Comparison of ENCODE assay signal across 1 cellular context in genomic region chr22:42070517-42071422, GRCh38.
TF ChIP-seq lines count a peak whose summit lies in the region.

NAGA (minus strand) TSS chr22:42070812; CDS start chr22:42070297, 515 bp downstream.

TF ChIP-seq in HepG2, 621 proteins besides CTCF, POLR2A, EP300 and RAD21 (continued from another document and continues in another):
- TF ChIP-seq TFE3 (CRISPR knock-in tag; IDR thresholded peaks at IDR 0.05) = no peak
- no peak for TF ChIP-seq FOSL2 (CRISPR knock-in tag; IDR thresholded peaks at IDR 0.05)
- no peak; the same call in 1 of the 2 replicates for TF ChIP-seq ZBTB2 (CRISPR knock-in tag; IDR thresholded peaks at IDR 0.05; ENCODE audit: low read depth)
- peak; percentile 93 for TF ChIP-seq RNF2 (conservative IDR thresholded peaks at IDR 0.05; ENCODE audit: low read depth)
- TF ChIP-seq ASH2L (IDR thresholded peaks at IDR 0.05; ENCODE audit: insufficient read length, low read depth, low read length) = peak; percentile 69
- TF ChIP-seq ZGPAT (CRISPR knock-in tag; IDR thresholded peaks at IDR 0.05) = peak; percentile 56; the same call in 1 of the 2 replicates
- no peak for TF ChIP-seq PLRG1 (conservative IDR thresholded peaks at IDR 0.05)
- TF ChIP-seq ZFP37 (CRISPR knock-in tag; IDR thresholded peaks at IDR 0.05; ENCODE audit: borderline replicate concordance) = peak; percentile 74
- no peak for TF ChIP-seq ZNF362 (CRISPR knock-in tag; IDR thresholded peaks at IDR 0.05; ENCODE audit: borderline replicate concordance)
- TF ChIP-seq IRX3 (CRISPR knock-in tag; IDR thresholded peaks at IDR 0.05; ENCODE audit: borderline replicate concordance, low read depth) = peak; percentile 91; the same call in 1 of the 2 replicates
- peak; percentile 29; the same call in 1 of the 2 replicates for TF ChIP-seq ZNF292 (CRISPR knock-in tag; IDR thresholded peaks at IDR 0.05; ENCODE audit: borderline replicate concordance, low read depth)
- TF ChIP-seq ZNF264 (CRISPR knock-in tag; IDR thresholded peaks at IDR 0.05) = no peak
- TF ChIP-seq PHF20 (CRISPR knock-in tag; IDR thresholded peaks at IDR 0.05) = peak; percentile 71
- no peak for TF ChIP-seq ZNF674 (CRISPR knock-in tag; IDR thresholded peaks at IDR 0.05; ENCODE audit: low read depth)
- TF ChIP-seq ARID2 (CRISPR knock-in tag; IDR thresholded peaks at IDR 0.05; ENCODE audit: borderline replicate concordance) = peak; percentile 97
- no peak for TF ChIP-seq HHEX (CRISPR knock-in tag; IDR thresholded peaks at IDR 0.05)
- no peak for TF ChIP-seq HNF1A (IDR thresholded peaks at IDR 0.05; ENCODE audit: low read depth)
- TF ChIP-seq HNF1A (CRISPR knock-in tag; IDR thresholded peaks at IDR 0.05; ENCODE audit: borderline replicate concordance) = peak; percentile 59; the same call in 1 of the 2 replicates
- peak; percentile 31; the same call in 1 of the 2 replicates for TF ChIP-seq ZBTB7A (CRISPR knock-in tag; IDR thresholded peaks at IDR 0.05)
- TF ChIP-seq CENPX (CRISPR knock-in tag; IDR thresholded peaks at IDR 0.05) = no peak
- TF ChIP-seq SRY (CRISPR knock-in tag; IDR thresholded peaks at IDR 0.05) = peak; percentile 60; the same call in 1 of the 2 replicates
- TF ChIP-seq ZNF232 (CRISPR knock-in tag; IDR thresholded peaks at IDR 0.05; ENCODE audit: borderline replicate concordance) = peak; percentile 49; the same call in 1 of the 2 replicates
- TF ChIP-seq NFE2L2 (IDR thresholded peaks at IDR 0.05; ENCODE audit: low read length) = no peak
- TF ChIP-seq ATF5 (CRISPR knock-in tag; IDR thresholded peaks at IDR 0.05; ENCODE audit: low read depth) = no peak
- TF ChIP-seq GABPB1 (CRISPR knock-in tag; IDR thresholded peaks at IDR 0.05) = peak; percentile 84
- peak; percentile 52; the same call in 1 of the 2 replicates for TF ChIP-seq SNAPC5 (CRISPR knock-in tag; IDR thresholded peaks at IDR 0.05; ENCODE audit: borderline replicate concordance)
- TF ChIP-seq NFE2 (CRISPR knock-in tag; IDR thresholded peaks at IDR 0.05) = no peak
- TF ChIP-seq BCLAF1 (IDR thresholded peaks at IDR 0.05) = no peak
- TF ChIP-seq PRPF4 (IDR thresholded peaks at IDR 0.05; ENCODE audit: low read depth, low read length, poor library complexity, severe bottlenecking) = no peak
- TF ChIP-seq MAZ (IDR thresholded peaks at IDR 0.05; ENCODE audit: borderline replicate concordance, low read depth, low read length) = peak; percentile 5; the same call in 1 of the 2 replicates
- peak; percentile 61 for TF ChIP-seq MAZ (CRISPR knock-in tag; IDR thresholded peaks at IDR 0.05; ENCODE audit: low read depth)
- peak; percentile 58; the same call in 1 of the 2 replicates for TF ChIP-seq ZBTB49 (CRISPR knock-in tag; IDR thresholded peaks at IDR 0.05; ENCODE audit: borderline replicate concordance)
- TF ChIP-seq PHF5A (CRISPR knock-in tag; IDR thresholded peaks at IDR 0.05; ENCODE audit: low read depth, unreplicated experiment) = no peak
- no peak for TF ChIP-seq ZNF329 (CRISPR knock-in tag; IDR thresholded peaks at IDR 0.05; ENCODE audit: low read depth)
- no peak for TF ChIP-seq REST (IDR thresholded peaks at IDR 0.05; ENCODE audit: borderline replicate concordance in 1 of 2, low read depth in 1 of 2, low read length in 2 of 2)
- TF ChIP-seq KLF11 (CRISPR knock-in tag; IDR thresholded peaks at IDR 0.05) = peak; percentile 64; the same call in 1 of the 2 replicates
- no peak for TF ChIP-seq ZNF260 (CRISPR knock-in tag; IDR thresholded peaks at IDR 0.05; ENCODE audit: borderline replicate concordance, low read depth)
- TF ChIP-seq ZNF510 (CRISPR knock-in tag; IDR thresholded peaks at IDR 0.05; ENCODE audit: low read depth) = no peak
- no peak for TF ChIP-seq ZNF225 (CRISPR knock-in tag; IDR thresholded peaks at IDR 0.05)
- peak; percentile 5; the same call in 1 of the 2 replicates for TF ChIP-seq GZF1 (CRISPR knock-in tag; IDR thresholded peaks at IDR 0.05)
